ENCODE assay signal across 30 cellular contexts in genomic region chr5:72688926-72689325, GRCh38.
"Had no signal": no experiment of that assay in that cellular context is flagged by ENCODE, and none has a peak within 500 bp of the region (broad histone marks: within the 10 kb centered on the region; RNA-seq: fewer than 3 reads in every experiment).

No MANE protein-coding gene starts in this region.

- DNase-seq: activated effector memory CD4-positive, alpha-beta T cell treated with anti-CD3 and anti-CD28 coated beads, Interleukin-2, amount 50 U/mL, for 16 hours; activated effector memory CD4-positive, alpha-beta T cell treated with Interleukin-2 at 50 U/mL for 16 hours; activated gamma-delta T cell; activated gamma-delta T cell treated with Interleukin-2 at 50 U/mL for 16 hours; activated naive CD4-positive, alpha-beta T cell; activated naive CD4-positive, alpha-beta T cell treated with anti-CD3 and anti-CD28 coated beads for 36 hours; activated naive CD4-positive, alpha-beta T cell treated with anti-CD3 and anti-CD28 coated beads, Interleukin-2, amount 10 ng/mL, durations not matched to agents 7 days and 5 days; activated naive CD4-positive, alpha-beta T cell treated with anti-CD3 and anti-CD28 coated beads, Interleukin-2, amount 50 U/mL, for 16 hours; activated naive CD4-positive, alpha-beta T cell treated with Interleukin-2 at 50 U/mL for 16 hours; activated naive CD8-positive, alpha-beta T cell treated with anti-CD3 and anti-CD28 coated beads for 36 hours; activated naive CD8-positive, alpha-beta T cell treated with anti-CD3 and anti-CD28 coated beads, Interleukin-2, amount 10 ng/mL, durations not matched to agents 7 days and 5 days; activated naive CD8-positive, alpha-beta T cell treated with anti-CD3 and anti-CD28 coated beads, Interleukin-2, amount 50 U/mL, for 24 hours; activated T-cell treated with anti-CD3 and anti-CD28 coated beads, Interleukin-2, amount 50 U/mL, for 4 hours; activated T-cell treated with anti-CD3 and anti-CD28 coated beads, Interleukin-2, amount 50 U/mL, for 48 hours; activated T-cell treated with anti-CD3 and anti-CD28 coated beads, Interleukin-2, amount 50 U/mL, for 72 hours; adrenal gland; amniotic stem cell; amygdala; anterior cingulate cortex; aorta; body of pancreas; brain microvascular endothelial cell; caudate nucleus; central memory CD4-positive, alpha-beta T cell; cerebellar nuclear complex had no signal

- H3K4me1 ChIP-seq: adrenal gland, body of pancreas, breast epithelium had no signal

- H3K9me3 ChIP-seq: adrenal gland, ascending aorta, body of pancreas had no signal

- ATAC-seq: activated naive CD4-positive, alpha-beta T cell treated with anti-CD3 and anti-CD28 coated beads, Interleukin-2, amount 50 U/mL, for 72 hours; activated naive CD8-positive, alpha-beta T cell treated with anti-CD3 and anti-CD28 coated beads, Interleukin-2, amount 50 U/mL, for 24 hours; activated T-cell treated with anti-CD3 and anti-CD28 coated beads, Interleukin-2, amount 50 U/mL, for 4 hours; activated T-cell treated with anti-CD3 and anti-CD28 coated beads, Interleukin-2, amount 50 U/mL, for 72 hours; activated T-helper 17 cell treated with anti-CD3 and anti-CD28 coated beads, Interleukin-2, amount 50 U/mL, for 72 hours; body of pancreas had no signal

- H3K27me3 ChIP-seq: ascending aorta, body of pancreas, brain microvascular endothelial cell, breast epithelium, cardiac muscle cell had no signal

- H3K4me3 ChIP-seq: adrenal gland, ascending aorta, body of pancreas, breast epithelium, cardiac muscle cell had no signal

- H3K36me3 ChIP-seq: adrenal gland, ascending aorta, brain microvascular endothelial cell, breast epithelium, cardiac muscle cell had no signal

- H3K27ac ChIP-seq: adrenal gland, ascending aorta, body of pancreas, brain microvascular endothelial cell, breast epithelium, cardiac muscle cell had no signal
